Comparison of ENCODE assay signal across 10 cellular contexts in genomic region chr1:68384321-68384813, GRCh38.
DNase-seq lines count a peak whose midpoint lies in the region; ATAC-seq, FAIRE-seq and TF ChIP-seq lines count a peak whose summit lies in the region.
"Had no signal": no experiment of that assay in that cellular context is flagged by ENCODE, and none has a peak within 500 bp of the region (broad histone marks: within the 10 kb centered on the region; RNA-seq: fewer than 3 reads in every experiment).

No MANE protein-coding gene starts in this region.

- ATAC-seq in HG03135 (IDR thresholded peaks at IDR 0.05; ENCODE audit: unreplicated experiment), result no peak

- no peak for FAIRE-seq in HTR-8/SVneo (lab: Jason Lieb, UNC)
- FAIRE-seq: colon, GM12892 had no signal

- no peak overlapping the region for H3K4me3 ChIP-seq in brain microvascular endothelial cell (ENCODE audit: low read depth, low read length)

- in situ Hi-C loops in brain microvascular endothelial cell (cut with HindIII; ENCODE audit: low pct_ligation_motif_present, low sequenced_read_pairs), result no loop called here

- H3K27ac ChIP-seq in brain microvascular endothelial cell, result peak overlapping the region; percentile 79

- TF ChIP-seq CTCF in brain microvascular endothelial cell (IDR thresholded peaks at IDR 0.05; ENCODE audit: low read depth, low read length, missing control alignments), result peak; percentile 56

- no peaks in the 10 kb centered on the region for H3K27me3 ChIP-seq in brain microvascular endothelial cell (replicated peaks)

- H3K36me3 ChIP-seq in brain microvascular endothelial cell (replicated peaks), result no peaks in the 10 kb centered on the region

- DNase-seq in AG08395 (ENCODE audit: low spot score), result peak; percentile 96
- DNase-seq in HTR-8/SVneo (ENCODE audit: insufficient read length, low spot score), result peak; percentile 83
- peak; percentile 99 for DNase-seq in brain microvascular endothelial cell
- DNase-seq in lung microvascular endothelial cell (ENCODE audit: low read depth in 2 of 2), result peak; percentile 30 to 99
- DNase-seq in cerebellar nuclear complex (lab: John Stamatoyannopoulos, UW), result no peak
- DNase-seq in NCI-H128 (lab: John Stamatoyannopoulos, UW; ENCODE audit: unreplicated experiment), result no peak
- no peak for DNase-seq in stimulated activated CD4-positive, alpha-beta T cell treated with anti-CD3 and anti-CD28 coated beads, Interleukin-4, amount 100 ng/mL, for 1 hour

Comparison
In these comparisons a context has a peak if more than half of its experiments do, and no peak if none do; other contexts are left out.
1. DNase-seq: peak in AG08395 (single experiment), HTR-8/SVneo (single experiment), brain microvascular endothelial cell (single experiment) and lung microvascular endothelial cell (2 of 2); none in cerebellar nuclear complex (0 of 2), NCI-H128 (single experiment) and stimulated activated CD4-positive, alpha-beta T cell treated with anti-CD3 and anti-CD28 coated beads, Interleukin-4, amount 100 ng/mL, for 1 hour (single experiment).